In the genomic region with DNA sequence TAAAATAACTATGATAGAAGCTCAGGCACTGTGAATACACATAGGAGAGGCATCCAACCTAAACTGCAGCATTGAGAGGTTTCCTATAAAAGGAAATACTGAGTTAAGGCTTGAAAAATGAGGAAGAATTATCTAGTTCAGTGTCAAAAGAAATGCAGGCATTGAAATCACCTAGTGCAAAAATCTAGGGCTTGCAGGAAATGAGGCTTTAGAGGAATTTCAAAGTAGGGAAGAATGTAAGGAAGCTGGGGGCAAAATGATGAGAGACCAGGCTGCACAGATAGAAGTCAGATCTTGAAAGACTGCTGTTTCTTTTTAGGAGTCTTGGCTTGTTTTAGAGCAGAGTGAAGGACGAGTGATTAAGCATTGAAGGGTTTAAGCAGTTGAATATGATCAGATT, we compare ENCODE assay signal across 17 cellular contexts. TPM values are rescaled to one million over a fixed set of nuclear protein-coding genes. Genes with fewer than 3 reads are reported as not detected.
"Had no signal": no experiment of that assay in that cellular context is flagged by ENCODE, and none has a peak within 500 bp of the region (broad histone marks: within the 10 kb centered on the region; RNA-seq: fewer than 3 reads in every experiment).

No MANE protein-coding gene starts in this region.

- H3K36me3 Mint-ChIP-seq: mesothelial cell of epicardium had no signal

- H3K9me3 Mint-ChIP-seq: activated T-helper 1 cell treated with anti-CD3 and anti-CD28 coated beads, Interleukin-12 subunit alpha, Interleukin-12 subunit beta, Interleukin-2, Interleukin-4 antibody, amounts not matched to agents 30 ng/mL and 10 ng/mL and 1 ng/mL, durations not matched to agents 14 hours and 24 hours and 36 hours; stimulated activated naive CD8-positive, alpha-beta T cell treated with anti-CD3 and anti-CD28 coated beads, Interleukin-15, amount 100 ng/mL, for 72 hours had no signal

- H3K27ac Mint-ChIP-seq: activated T-helper 1 cell treated with anti-CD3 and anti-CD28 coated beads, Interleukin-12 subunit alpha, Interleukin-12 subunit beta, Interleukin-2, Interleukin-4 antibody, amounts not matched to agents 30 ng/mL and 10 ng/mL and 1 ng/mL, durations not matched to agents 14 hours and 24 hours and 36 hours; mesothelial cell of epicardium; stimulated activated naive CD8-positive, alpha-beta T cell treated with anti-CD3 and anti-CD28 coated beads, Interleukin-15, amount 100 ng/mL, for 72 hours had no signal

- H3K4me3 Mint-ChIP-seq: activated T-helper 1 cell treated with anti-CD3 and anti-CD28 coated beads, Interleukin-12 subunit alpha, Interleukin-12 subunit beta, Interleukin-2, Interleukin-4 antibody, amounts not matched to agents 30 ng/mL and 10 ng/mL and 1 ng/mL, durations not matched to agents 14 hours and 24 hours and 36 hours; mesothelial cell of epicardium; stimulated activated naive CD8-positive, alpha-beta T cell treated with anti-CD3 and anti-CD28 coated beads, Interleukin-15, amount 100 ng/mL, for 72 hours had no signal

- ATAC-seq: left ventricle myocardium superior; sciatic nerve; stimulated activated naive CD8-positive, alpha-beta T cell treated with anti-CD3 and anti-CD28 coated beads, Interleukin-15, amount 100 ng/mL, for 72 hours had no signal

- DNase-seq: activated CD4-positive, CD25-positive, alpha-beta regulatory T cell treated with anti-CD3 and anti-CD28 coated beads, Interleukin-2, amount 50 U/mL, for 72 hours; hippocampal formation; left ventricle myocardium superior; spleen; stimulated activated naive CD8-positive, alpha-beta T cell treated with anti-CD3 and anti-CD28 coated beads, Interleukin-15, amount 100 ng/mL, for 72 hours; T1000; upper lobe of left lung had no signal

- H3K4me1 Mint-ChIP-seq: stimulated activated naive CD8-positive, alpha-beta T cell treated with anti-CD3 and anti-CD28 coated beads, Interleukin-15, amount 100 ng/mL, for 72 hours had no signal

RNA-seq across cellular contexts. Expression of gene SCYGR2, which starts 28.1 kb away (rescaled TPM):
- total RNA-seq: activated CD8-positive, alpha-beta memory T cell treated with anti-CD3 and anti-CD28 coated beads for 36 hours; activated T-helper 1 cell treated with anti-CD3 and anti-CD28 coated beads, Interleukin-12 subunit alpha, Interleukin-12 subunit beta, Interleukin-2, Interleukin-4 antibody, amounts not matched to agents 30 ng/mL and 10 ng/mL and 1 ng/mL, durations not matched to agents 14 hours and 24 hours and 36 hours; cardiac septum; esophagus muscularis mucosa; kidney epithelial cell; left ventricle myocardium superior; mesothelial cell of epicardium; omental fat pad; pulmonary artery endothelial cell; sciatic nerve; spleen; temporal lobe; upper lobe of left lung had no signal

RNA-seq across cellular contexts. Expression of gene SCYGR3, which starts 44.0 kb away (rescaled TPM):
- total RNA-seq: activated CD8-positive, alpha-beta memory T cell treated with anti-CD3 and anti-CD28 coated beads for 36 hours; activated T-helper 1 cell treated with anti-CD3 and anti-CD28 coated beads, Interleukin-12 subunit alpha, Interleukin-12 subunit beta, Interleukin-2, Interleukin-4 antibody, amounts not matched to agents 30 ng/mL and 10 ng/mL and 1 ng/mL, durations not matched to agents 14 hours and 24 hours and 36 hours; cardiac septum; esophagus muscularis mucosa; kidney epithelial cell; left ventricle myocardium superior; mesothelial cell of epicardium; omental fat pad; pulmonary artery endothelial cell; sciatic nerve; spleen; temporal lobe; upper lobe of left lung had no signal

RNA-seq across cellular contexts. Expression of gene SCYGR4, which starts 46.7 kb away (rescaled TPM):
- total RNA-seq: activated CD8-positive, alpha-beta memory T cell treated with anti-CD3 and anti-CD28 coated beads for 36 hours; activated T-helper 1 cell treated with anti-CD3 and anti-CD28 coated beads, Interleukin-12 subunit alpha, Interleukin-12 subunit beta, Interleukin-2, Interleukin-4 antibody, amounts not matched to agents 30 ng/mL and 10 ng/mL and 1 ng/mL, durations not matched to agents 14 hours and 24 hours and 36 hours; cardiac septum; esophagus muscularis mucosa; kidney epithelial cell; left ventricle myocardium superior; mesothelial cell of epicardium; pulmonary artery endothelial cell; sciatic nerve; spleen; temporal lobe; upper lobe of left lung had no signal
